ENCODE assay signal across 32 cellular contexts in the genomic region with DNA sequence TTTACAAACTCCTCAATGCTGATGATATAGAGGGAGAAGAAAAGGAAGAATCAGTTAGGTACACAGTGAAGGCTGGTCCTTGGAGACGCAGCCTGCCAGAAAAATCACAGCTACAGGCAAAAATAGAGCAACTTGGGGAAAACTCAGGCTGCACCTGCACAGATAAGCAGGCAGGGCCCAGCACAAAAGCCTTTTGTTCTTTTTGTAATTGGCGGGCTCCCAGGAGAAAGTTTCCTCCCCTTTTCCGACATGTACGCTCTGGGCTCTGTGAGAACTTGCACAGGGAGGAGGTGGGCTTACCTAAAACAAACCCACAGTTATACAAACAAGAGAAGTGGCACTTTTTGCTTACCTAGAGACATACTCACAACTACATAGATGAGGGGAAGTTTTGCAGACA.
"Had no signal": no experiment of that assay in that cellular context is flagged by ENCODE, and none has a peak within 500 bp of the region (broad histone marks: within the 10 kb centered on the region; RNA-seq: fewer than 3 reads in every experiment).

No MANE protein-coding gene starts in this region.

- H3K27me3 ChIP-seq: adrenal gland, ascending aorta, cardiac muscle cell, left lung, neutrophil, thyroid gland, upper lobe of left lung had no signal

- H3K9me3 ChIP-seq: adrenal gland, ascending aorta, lower lobe of right lung, neutrophil, thyroid gland, upper lobe of left lung had no signal

- H3K27ac Mint-ChIP-seq: activated naive CD8-positive, alpha-beta T cell treated with anti-CD3 and anti-CD28 coated beads for 36 hours; brain; endodermal cell; immature natural killer cell; natural killer cell; stimulated activated effector memory CD8-positive, alpha-beta T cell treated with anti-CD3 and anti-CD28 coated beads, Interleukin-12 subunit alpha, Interleukin-12 subunit beta, amount 100 ng/mL, for 72 hours; stimulated activated naive CD8-positive, alpha-beta T cell treated with anti-CD3 and anti-CD28 coated beads, Interleukin-15, Interleukin-2, amounts not matched to agents 100 ng/mL and 50 ng/mL, for 24 hours had no signal

- DNase-seq: activated CD4-positive, alpha-beta T cell treated with anti-CD3 and anti-CD28 coated beads for 4 hours; activated CD4-positive, alpha-beta T cell treated with anti-CD3 and anti-CD28 coated beads, Interleukin-2, amount 50 U/mL, for 48 hours; activated CD8-positive, alpha-beta memory T cell treated with anti-CD3 and anti-CD28 coated beads for 24 hours; activated effector memory CD4-positive, alpha-beta T cell treated with Interleukin-2 at 50 U/mL for 16 hours; activated naive CD4-positive, alpha-beta T cell treated with Interleukin-2 at 50 U/mL for 16 hours; activated naive CD8-positive, alpha-beta T cell treated with anti-CD3 and anti-CD28 coated beads for 36 hours; adrenal gland; cortex of kidney; endodermal cell; foreskin fibroblast; head of caudate nucleus; hypothalamus; immature natural killer cell; left lung; lower lobe of right lung; mesendoderm; natural killer cell; small intestine; stimulated activated CD4-positive, alpha-beta T cell treated with anti-CD3 and anti-CD28 coated beads, Interleukin-4, amount 100 ng/mL, for 24 hours; substantia nigra; thyroid gland; upper lobe of left lung had no signal

- FAIRE-seq: small intestine, TTC549 had no signal

- H3K27ac ChIP-seq: adrenal gland, ascending aorta, cardiac muscle cell, left lung, lower lobe of right lung, neutrophil, thyroid gland, upper lobe of left lung, VCaP had no signal

- H3K4me1 Mint-ChIP-seq: activated naive CD8-positive, alpha-beta T cell treated with anti-CD3 and anti-CD28 coated beads for 36 hours; brain; endodermal cell; immature natural killer cell; natural killer cell; stimulated activated effector memory CD8-positive, alpha-beta T cell treated with anti-CD3 and anti-CD28 coated beads, Interleukin-12 subunit alpha, Interleukin-12 subunit beta, amount 100 ng/mL, for 72 hours had no signal

- ATAC-seq: esophagus mucosa; left lung; lower lobe of right lung; natural killer cell; sciatic nerve; stimulated activated effector memory CD8-positive, alpha-beta T cell treated with anti-CD3 and anti-CD28 coated beads, Interleukin-12 subunit alpha, Interleukin-12 subunit beta, amount 100 ng/mL, for 72 hours had no signal

- H3K4me3 ChIP-seq: adrenal gland, ascending aorta, cardiac muscle cell, left lung, lower lobe of right lung, thyroid gland, upper lobe of left lung had no signal

- H3K4me3 Mint-ChIP-seq: activated naive CD8-positive, alpha-beta T cell treated with anti-CD3 and anti-CD28 coated beads for 36 hours; brain; endodermal cell; immature natural killer cell; natural killer cell; stimulated activated effector memory CD8-positive, alpha-beta T cell treated with anti-CD3 and anti-CD28 coated beads, Interleukin-12 subunit alpha, Interleukin-12 subunit beta, amount 100 ng/mL, for 72 hours; stimulated activated naive CD8-positive, alpha-beta T cell treated with anti-CD3 and anti-CD28 coated beads, Interleukin-15, Interleukin-2, amounts not matched to agents 100 ng/mL and 50 ng/mL, for 24 hours had no signal

- H3K36me3 ChIP-seq: adrenal gland, ascending aorta, cardiac muscle cell, left lung, lower lobe of right lung, neutrophil, thyroid gland, upper lobe of left lung had no signal

- H3K4me1 ChIP-seq: adrenal gland, ascending aorta, left lung, lower lobe of right lung, upper lobe of left lung had no signal

- H3K36me3 Mint-ChIP-seq: activated naive CD8-positive, alpha-beta T cell treated with anti-CD3 and anti-CD28 coated beads for 36 hours; brain; immature natural killer cell; stimulated activated effector memory CD8-positive, alpha-beta T cell treated with anti-CD3 and anti-CD28 coated beads, Interleukin-12 subunit alpha, Interleukin-12 subunit beta, amount 100 ng/mL, for 72 hours had no signal

- H3K27me3 Mint-ChIP-seq: activated naive CD8-positive, alpha-beta T cell treated with anti-CD3 and anti-CD28 coated beads for 36 hours; brain; stimulated activated naive CD8-positive, alpha-beta T cell treated with anti-CD3 and anti-CD28 coated beads, Interleukin-15, Interleukin-2, amounts not matched to agents 100 ng/mL and 50 ng/mL, for 24 hours had no signal
